In genomic region chr13:106621833-106622232, GRCh38 we compare ENCODE assay signal across 38 cellular contexts.
"Had no signal": no experiment of that assay in that cellular context is flagged by ENCODE, and none has a peak within 500 bp of the region (broad histone marks: within the 10 kb centered on the region; RNA-seq: fewer than 3 reads in every experiment).

No MANE protein-coding gene starts in this region.

- H3K27me3 ChIP-seq: adrenal gland, ascending aorta, body of pancreas, brain microvascular endothelial cell, breast epithelium, cardiac muscle cell had no signal

- DNase-seq: activated effector memory CD4-positive, alpha-beta T cell treated with anti-CD3 and anti-CD28 coated beads, Interleukin-2, amount 50 U/mL, for 16 hours; activated effector memory CD4-positive, alpha-beta T cell treated with Interleukin-2 at 50 U/mL for 16 hours; activated gamma-delta T cell; activated gamma-delta T cell treated with Interleukin-2 at 50 U/mL for 16 hours; activated naive CD4-positive, alpha-beta T cell; activated naive CD4-positive, alpha-beta T cell treated with anti-CD3 and anti-CD28 coated beads for 36 hours; activated naive CD4-positive, alpha-beta T cell treated with anti-CD3 and anti-CD28 coated beads, Interleukin-2, amount 10 ng/mL, durations not matched to agents 7 days and 5 days; activated naive CD4-positive, alpha-beta T cell treated with anti-CD3 and anti-CD28 coated beads, Interleukin-2, amount 50 U/mL, for 16 hours; activated naive CD4-positive, alpha-beta T cell treated with Interleukin-2 at 50 U/mL for 16 hours; activated naive CD8-positive, alpha-beta T cell treated with anti-CD3 and anti-CD28 coated beads for 36 hours; activated naive CD8-positive, alpha-beta T cell treated with anti-CD3 and anti-CD28 coated beads, Interleukin-2, amount 10 ng/mL, durations not matched to agents 7 days and 5 days; activated naive CD8-positive, alpha-beta T cell treated with anti-CD3 and anti-CD28 coated beads, Interleukin-2, amount 50 U/mL, for 24 hours; activated T-cell treated with anti-CD3 and anti-CD28 coated beads, Interleukin-2, amount 50 U/mL, for 24 hours; activated T-cell treated with anti-CD3 and anti-CD28 coated beads, Interleukin-2, amount 50 U/mL, for 4 hours; activated T-cell treated with anti-CD3 and anti-CD28 coated beads, Interleukin-2, amount 50 U/mL, for 48 hours; activated T-cell treated with anti-CD3 and anti-CD28 coated beads, Interleukin-2, amount 50 U/mL, for 72 hours; adrenal gland; amniotic stem cell; amygdala; anterior cingulate cortex; aorta; body of pancreas; brain microvascular endothelial cell; caudate nucleus; central memory CD4-positive, alpha-beta T cell; cerebellar nuclear complex had no signal

- H3K9me3 Mint-ChIP-seq: activated naive CD4-positive, alpha-beta T cell treated with anti-CD3 and anti-CD28 coated beads for 36 hours; activated naive CD4-positive, alpha-beta T cell treated with anti-CD3 and anti-CD28 coated beads, Interleukin-2, amount 10 ng/mL, durations not matched to agents 7 days and 5 days; activated naive CD4-positive, alpha-beta T cell treated with anti-CD3 and anti-CD28 coated beads, Interleukin-2, amount 50 U/mL, for 24 hours; activated naive CD4-positive, alpha-beta T cell treated with anti-CD3 and anti-CD28 coated beads, Interleukin-2, amount 50 U/mL, for 72 hours; activated naive CD8-positive, alpha-beta T cell treated with anti-CD3 and anti-CD28 coated beads for 36 hours; activated naive CD8-positive, alpha-beta T cell treated with anti-CD3 and anti-CD28 coated beads, Interleukin-2, amount 10 ng/mL, durations not matched to agents 7 days and 5 days; activated naive CD8-positive, alpha-beta T cell treated with anti-CD3 and anti-CD28 coated beads, Interleukin-2, amount 50 U/mL, for 24 hours; activated T-cell treated with anti-CD3 and anti-CD28 coated beads, Interleukin-2, amount 50 U/mL, for 24 hours; activated T-cell treated with anti-CD3 and anti-CD28 coated beads, Interleukin-2, amount 50 U/mL, for 4 hours; activated T-cell treated with anti-CD3 and anti-CD28 coated beads, Interleukin-2, amount 50 U/mL, for 72 hours; activated T-helper 1 cell treated with anti-CD3 and anti-CD28 coated beads, Interleukin-12 subunit alpha, Interleukin-12 subunit beta, Interleukin-2, Interleukin-4 antibody, amounts not matched to agents 30 ng/mL and 10 ng/mL and 1 ng/mL, durations not matched to agents 14 hours and 24 hours and 36 hours; activated T-helper 17 cell treated with anti-CD3 and anti-CD28 coated beads, Interleukin-2, amount 50 U/mL, for 72 hours; activated T-helper 2 cell treated with anti-CD3 and anti-CD28 coated beads, Interferon-gamma antibody, Interleukin-2, Interleukin-4, amounts not matched to agents 10 μg/mL and 5 μg/mL and 100 μg/mL, durations not matched to agents 14 hours and 24 hours and 36 hours; central memory CD8-positive, alpha-beta T cell had no signal

- H3K4me1 ChIP-seq: ascending aorta, breast epithelium had no signal

- H3K27ac ChIP-seq: adrenal gland, ascending aorta, body of pancreas, brain microvascular endothelial cell, breast epithelium, cardiac muscle cell had no signal

- H3K4me3 Mint-ChIP-seq: activated naive CD4-positive, alpha-beta T cell treated with anti-CD3 and anti-CD28 coated beads for 36 hours; activated naive CD4-positive, alpha-beta T cell treated with anti-CD3 and anti-CD28 coated beads, Interleukin-2, amount 10 ng/mL, durations not matched to agents 7 days and 5 days; activated naive CD4-positive, alpha-beta T cell treated with anti-CD3 and anti-CD28 coated beads, Interleukin-2, amount 50 U/mL, for 24 hours; activated naive CD8-positive, alpha-beta T cell; activated naive CD8-positive, alpha-beta T cell treated with anti-CD3 and anti-CD28 coated beads for 36 hours; activated naive CD8-positive, alpha-beta T cell treated with anti-CD3 and anti-CD28 coated beads, Interleukin-2, amount 10 ng/mL, durations not matched to agents 7 days and 5 days; activated naive CD8-positive, alpha-beta T cell treated with anti-CD3 and anti-CD28 coated beads, Interleukin-2, amount 50 U/mL, for 24 hours; activated T-cell treated with anti-CD3 and anti-CD28 coated beads, Interleukin-2, amount 50 U/mL, for 24 hours; activated T-cell treated with anti-CD3 and anti-CD28 coated beads, Interleukin-2, amount 50 U/mL, for 4 hours; activated T-cell treated with anti-CD3 and anti-CD28 coated beads, Interleukin-2, amount 50 U/mL, for 72 hours; activated T-helper 1 cell treated with anti-CD3 and anti-CD28 coated beads, Interleukin-12 subunit alpha, Interleukin-12 subunit beta, Interleukin-2, Interleukin-4 antibody, amounts not matched to agents 30 ng/mL and 10 ng/mL and 1 ng/mL, durations not matched to agents 14 hours and 24 hours and 36 hours; activated T-helper 17 cell treated with anti-CD3 and anti-CD28 coated beads, Interleukin-2, amount 50 U/mL, for 72 hours; brain; central memory CD8-positive, alpha-beta T cell had no signal

- ATAC-seq: activated naive CD4-positive, alpha-beta T cell treated with anti-CD3 and anti-CD28 coated beads, Interleukin-2, amount 50 U/mL, for 72 hours; activated naive CD8-positive, alpha-beta T cell treated with anti-CD3 and anti-CD28 coated beads, Interleukin-2, amount 50 U/mL, for 24 hours; activated T-cell treated with anti-CD3 and anti-CD28 coated beads, Interleukin-2, amount 50 U/mL, for 4 hours; activated T-cell treated with anti-CD3 and anti-CD28 coated beads, Interleukin-2, amount 50 U/mL, for 72 hours; activated T-helper 17 cell treated with anti-CD3 and anti-CD28 coated beads, Interleukin-2, amount 50 U/mL, for 72 hours; body of pancreas had no signal

- H3K36me3 ChIP-seq: adrenal gland, ascending aorta, brain microvascular endothelial cell, breast epithelium, cardiac muscle cell had no signal

- H3K27ac Mint-ChIP-seq: activated naive CD4-positive, alpha-beta T cell treated with anti-CD3 and anti-CD28 coated beads for 36 hours; activated naive CD4-positive, alpha-beta T cell treated with anti-CD3 and anti-CD28 coated beads, Interleukin-2, amount 10 ng/mL, durations not matched to agents 7 days and 5 days; activated naive CD4-positive, alpha-beta T cell treated with anti-CD3 and anti-CD28 coated beads, Interleukin-2, amount 50 U/mL, for 24 hours; activated naive CD4-positive, alpha-beta T cell treated with anti-CD3 and anti-CD28 coated beads, Interleukin-2, amount 50 U/mL, for 72 hours; activated naive CD8-positive, alpha-beta T cell; activated naive CD8-positive, alpha-beta T cell treated with anti-CD3 and anti-CD28 coated beads for 36 hours; activated naive CD8-positive, alpha-beta T cell treated with anti-CD3 and anti-CD28 coated beads, Interleukin-2, amount 10 ng/mL, durations not matched to agents 7 days and 5 days; activated naive CD8-positive, alpha-beta T cell treated with anti-CD3 and anti-CD28 coated beads, Interleukin-2, amount 50 U/mL, for 24 hours; activated T-cell treated with anti-CD3 and anti-CD28 coated beads, Interleukin-2, amount 50 U/mL, for 24 hours; activated T-cell treated with anti-CD3 and anti-CD28 coated beads, Interleukin-2, amount 50 U/mL, for 72 hours; activated T-helper 1 cell treated with anti-CD3 and anti-CD28 coated beads, Interleukin-12 subunit alpha, Interleukin-12 subunit beta, Interleukin-2, Interleukin-4 antibody, amounts not matched to agents 30 ng/mL and 10 ng/mL and 1 ng/mL, durations not matched to agents 14 hours and 24 hours and 36 hours; activated T-helper 17 cell treated with anti-CD3 and anti-CD28 coated beads, Interleukin-2, amount 50 U/mL, for 72 hours; activated T-helper 2 cell treated with anti-CD3 and anti-CD28 coated beads, Interferon-gamma antibody, Interleukin-2, Interleukin-4, amounts not matched to agents 10 μg/mL and 5 μg/mL and 100 μg/mL, durations not matched to agents 14 hours and 24 hours and 36 hours; brain had no signal

- H3K9me3 ChIP-seq: adrenal gland, ascending aorta, body of pancreas, breast epithelium had no signal

- FAIRE-seq: colon had no signal

- H3K4me3 ChIP-seq: adrenal gland, ascending aorta, body of pancreas, breast epithelium, cardiac muscle cell had no signal

- H3K4me1 Mint-ChIP-seq: activated naive CD4-positive, alpha-beta T cell treated with anti-CD3 and anti-CD28 coated beads, Interleukin-2, amount 10 ng/mL, durations not matched to agents 7 days and 5 days; activated naive CD8-positive, alpha-beta T cell treated with anti-CD3 and anti-CD28 coated beads for 36 hours; activated T-helper 17 cell treated with anti-CD3 and anti-CD28 coated beads, Interleukin-2, amount 50 U/mL, for 72 hours had no signal

- H3K27me3 Mint-ChIP-seq: brain had no signal

- H3K36me3 Mint-ChIP-seq: activated naive CD4-positive, alpha-beta T cell treated with anti-CD3 and anti-CD28 coated beads, Interleukin-2, amount 10 ng/mL, durations not matched to agents 7 days and 5 days; activated naive CD4-positive, alpha-beta T cell treated with anti-CD3 and anti-CD28 coated beads, Interleukin-2, amount 50 U/mL, for 24 hours; activated naive CD4-positive, alpha-beta T cell treated with anti-CD3 and anti-CD28 coated beads, Interleukin-2, amount 50 U/mL, for 72 hours; activated naive CD8-positive, alpha-beta T cell; activated naive CD8-positive, alpha-beta T cell treated with anti-CD3 and anti-CD28 coated beads for 36 hours; activated naive CD8-positive, alpha-beta T cell treated with anti-CD3 and anti-CD28 coated beads, Interleukin-2, amount 10 ng/mL, durations not matched to agents 7 days and 5 days; brain had no signal
